In genomic region chr13:40483601-40484000, GRCh38 we compare ENCODE assay signal across 15 cellular contexts.
DNase-seq lines count a peak whose midpoint lies in the region; ATAC-seq and TF ChIP-seq lines count a peak whose summit lies in the region.
"Had no signal": no experiment of that assay in that cellular context is flagged by ENCODE, and none has a peak within 500 bp of the region (broad histone marks: within the 10 kb centered on the region; RNA-seq: fewer than 3 reads in every experiment).

No MANE protein-coding gene starts in this region.

- H3K4me3 ChIP-seq in BLaER1 treated with 17β-estradiol and CSF1 and Interleukin-3, amounts not matched to agents 10 nM and 100 nM, result no peak overlapping the region
- H3K4me3 ChIP-seq in CD8-positive, alpha-beta memory T cell (ENCODE audit: low read length), result peak overlapping the region; percentile 4
- H3K4me3 ChIP-seq in breast epithelium (no peak overlapping the region), prostate gland (no peak overlapping the region)
- H3K4me3 ChIP-seq: esophagus squamous epithelium, MG63, SJSA1, transverse colon had no signal

- intact Hi-C loops in Right ventricle myocardium superior (cut with DNase I), result no loop called here
- intact Hi-C loops in breast epithelium (cut with DNase I; ENCODE audit: low total_unique reads), result no loop called here
- intact Hi-C loops in prostate gland (cut with DNase I), result no loop called here

- TF ChIP-seq CTCF in breast epithelium (IDR thresholded peaks at IDR 0.05) (no peak), prostate gland (IDR thresholded peaks at IDR 0.05) (no peak)

- H3K36me3 Mint-ChIP-seq in CD8-positive, alpha-beta memory T cell, result no peaks in the 10 kb centered on the region

- peak overlapping the region; percentile 75 to 98 (median 97) for H3K27ac Mint-ChIP-seq in CD8-positive, alpha-beta memory T cell

- peaks cover 0 to 8% (median 0%) of the 10 kb centered on the region in 11 experiments; a peak in 4 of 22 replicates for H3K9me3 ChIP-seq in BLaER1 treated with 17β-estradiol and CSF1 and Interleukin-3, amounts not matched to agents 10 nM and 100 nM (replicated peaks in 1 of 11)
- no peaks in the 10 kb centered on the region for H3K9me3 ChIP-seq in CD8-positive, alpha-beta memory T cell (ENCODE audit: low read length)
- H3K9me3 ChIP-seq in breast epithelium (no peaks in the 10 kb centered on the region), prostate gland (no peaks in the 10 kb centered on the region)
- H3K9me3 ChIP-seq: esophagus squamous epithelium, MG63, neutrophil, SJSA1, transverse colon had no signal

- 0 out of 22 replicates have a peak, but pooled peaks cover 0 to 3% (median 0%) of the 10 kb centered on the region in 11 experiments for H3K27me3 ChIP-seq in BLaER1 treated with 17β-estradiol and CSF1 and Interleukin-3, amounts not matched to agents 10 nM and 100 nM
- H3K27me3 ChIP-seq in CD8-positive, alpha-beta memory T cell (ENCODE audit: insufficient read depth, low read length, poor library complexity, severe bottlenecking), result no peaks in the 10 kb centered on the region
- H3K27me3 ChIP-seq in breast epithelium (no peaks in the 10 kb centered on the region), prostate gland (replicated peaks; ENCODE audit: insufficient read depth) (no peaks in the 10 kb centered on the region)
- H3K27me3 ChIP-seq: MG63, SJSA1, transverse colon had no signal

- peak overlapping the region in 4 of 7 donors; percentile 69 to 79 (median 71) for H3K4me3 Mint-ChIP-seq in CD8-positive, alpha-beta memory T cell

- no peak for DNase-seq in CD8-positive, alpha-beta memory T cell
- DNase-seq in NCI-H524 (lab: John Stamatoyannopoulos, UW) (peak; percentile 80 to 91), Right ventricle myocardium superior (peak; percentile 63), NCI-H2081 treated with DMSO at 0.1 percent for 48 hours (lab: John Stamatoyannopoulos, UW) (no peak), breast epithelium (ENCODE audit: low spot score in 2 of 2) (no peak), prostate gland (ENCODE audit: low spot score) (no peak)
- no peak for DNase-seq in effector CD4-positive, alpha-beta T cell
- DNase-seq: activated CD4-positive, CD25-positive, alpha-beta regulatory T cell; activated effector memory CD4-positive, alpha-beta T cell treated with Interleukin-2 at 50 U/mL for 16 hours; esophagus squamous epithelium; transverse colon had no signal

- no peaks in the 10 kb centered on the region for H3K36me3 ChIP-seq in BLaER1 treated with 17β-estradiol and CSF1 and Interleukin-3, amounts not matched to agents 10 nM and 100 nM
- H3K36me3 ChIP-seq in CD8-positive, alpha-beta memory T cell (ENCODE audit: insufficient read depth, low read length), result no peaks in the 10 kb centered on the region
- H3K36me3 ChIP-seq in breast epithelium (no peaks in the 10 kb centered on the region), prostate gland (no peaks in the 10 kb centered on the region)
- H3K36me3 ChIP-seq: esophagus squamous epithelium, MG63, neutrophil, SJSA1, transverse colon had no signal

- 0 out of 22 replicates have a peak, but pooled peaks cover 0 to 5% (median 0%) of the 10 kb centered on the region in 11 experiments for H4K20me1 ChIP-seq in BLaER1 treated with 17β-estradiol and CSF1 and Interleukin-3, amounts not matched to agents 10 nM and 100 nM

- peaks cover 0 to 2% of the 10 kb centered on the region in 2 donors for H3K27me3 Mint-ChIP-seq in CD8-positive, alpha-beta memory T cell

- no peaks in the 10 kb centered on the region for H3K9me3 Mint-ChIP-seq in CD8-positive, alpha-beta memory T cell

- H3K9ac ChIP-seq in BLaER1 treated with 17β-estradiol and CSF1 and Interleukin-3, amounts not matched to agents 10 nM and 100 nM, result peak overlapping the region in 1 of 11 experiments; percentile 37; a peak in 2 of 22 replicates

- CTCF ChIA-PET in CD8-positive, alpha-beta memory T cell (lab: Charles Lee), result interaction anchor here (0.8 to 1.0 kb wide), 2 partner anchors 52 to 199 kb away, joined by 3 read pairs; no protein-coding TSS in a partner anchor

- H3K27ac ChIP-seq in BLaER1 treated with 17β-estradiol and CSF1 and Interleukin-3, amounts not matched to agents 10 nM and 100 nM, result 0 out of 22 replicates have a peak overlapping the region, but pooled peaks of 1 of the 11 experiments have one; percentile 20
- no peak overlapping the region for H3K27ac ChIP-seq in CD8-positive, alpha-beta memory T cell (ENCODE audit: low read depth, low read length)
- H3K27ac ChIP-seq in breast epithelium, result no peak overlapping the region
- H3K27ac ChIP-seq in prostate gland, result no peak overlapping the region
- H3K27ac ChIP-seq: esophagus squamous epithelium, neutrophil, SJSA1, transverse colon had no signal

- peaks cover 59 to 85% (median 81%) of the 10 kb centered on the region in 3 donors for H3K4me1 Mint-ChIP-seq in CD8-positive, alpha-beta memory T cell

- ATAC-seq in Right ventricle myocardium superior (ENCODE audit: poor library complexity), result peak; percentile 81

- no peak for TF ChIP-seq POLR2A in breast epithelium (IDR thresholded peaks at IDR 0.05)
- no peak for TF ChIP-seq POLR2A in prostate gland (IDR thresholded peaks at IDR 0.05)

- POLR2A ChIA-PET in CD8-positive, alpha-beta memory T cell (lab: Charles Lee), result no interaction called here

- H3K4me2 ChIP-seq in BLaER1 treated with 17β-estradiol and CSF1 and Interleukin-3, amounts not matched to agents 10 nM and 100 nM, result peak overlapping the region; percentile 48 to 92 (median 77)

- H3K4me1 ChIP-seq in BLaER1 treated with 17β-estradiol and CSF1 and Interleukin-3, amounts not matched to agents 10 nM and 100 nM, result peaks cover 38 to 77% (median 67%) of the 10 kb centered on the region in 10 experiments
- H3K4me1 ChIP-seq in CD8-positive, alpha-beta memory T cell (ENCODE audit: insufficient read depth, low read length), result peaks cover 77% of the 10 kb centered on the region
- H3K4me1 ChIP-seq in breast epithelium (no peaks in the 10 kb centered on the region), prostate gland (replicated peaks) (no peaks in the 10 kb centered on the region)

- 95% methylated on average over 13 of the region's 13 CpGs for WGBS in prostate gland

Comparison
In these comparisons a context has a peak if more than half of its experiments do, and no peak if none do; other contexts are left out.
1. DNase-seq: peak in NCI-H524 (2 of 2) and Right ventricle myocardium superior (single experiment); none in CD8-positive, alpha-beta memory T cell (0 of 5), NCI-H2081 treated with DMSO at 0.1 percent for 48 hours (single experiment), effector CD4-positive, alpha-beta T cell (single experiment), breast epithelium (0 of 2) and prostate gland (single experiment).